Comparison of ENCODE assay signal across 26 cellular contexts in the genomic region with DNA sequence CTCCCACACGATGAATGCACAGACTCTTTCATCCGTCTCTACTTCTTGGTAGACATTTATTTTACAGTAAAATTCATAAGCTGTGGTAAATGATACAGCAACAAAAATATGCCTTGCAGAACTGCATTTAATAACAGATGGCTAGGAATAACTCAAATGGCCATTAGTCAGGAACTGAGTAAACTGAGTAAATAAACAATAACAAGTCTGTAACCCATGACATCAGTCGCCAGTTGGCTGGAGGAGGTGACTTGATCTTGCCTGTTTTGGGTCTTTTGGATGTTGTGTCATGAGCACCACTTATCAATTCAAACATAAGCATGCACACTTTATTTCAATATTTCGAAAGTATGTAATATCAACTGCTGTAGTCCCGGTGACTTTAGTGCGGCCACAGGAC.
DNase-seq lines count a peak whose midpoint lies in the region; ATAC-seq, FAIRE-seq and TF ChIP-seq lines count a peak whose summit lies in the region.
"Had no signal": no experiment of that assay in that cellular context is flagged by ENCODE, and none has a peak within 500 bp of the region (broad histone marks: within the 10 kb centered on the region; RNA-seq: fewer than 3 reads in every experiment).

No MANE protein-coding gene starts in this region.

- H3K9me3 ChIP-seq in MG63 (no peaks in the 10 kb centered on the region), tibial nerve (peaks cover 0 to 3% (median 0%) of the 10 kb centered on the region in 4 donors)
- H3K9me3 ChIP-seq: BE2C, BLaER1 had no signal

- peaks cover 0 to 5% (median 0%) of the 10 kb centered on the region in 4 donors for H3K4me1 ChIP-seq in tibial nerve

- no peak for ATAC-seq in GM19467 (IDR thresholded peaks at IDR 0.05; ENCODE audit: unreplicated experiment)

- no peak for DNase-seq in H54 (ENCODE audit: insufficient read length, low spot score)
- peak; percentile 63 for DNase-seq in HCEC 1CT
- DNase-seq in MG63 = peak; percentile 40
- peak; percentile 17 for DNase-seq in hepatic stellate cell (ENCODE audit: low spot score)
- DNase-seq in tibial nerve (ENCODE audit: low spot score in 2 of 2) = no peak
- DNase-seq in NCI-H187 (lab: John Stamatoyannopoulos, UW) = no peak
- DNase-seq in T-helper 2 cell = no peak
- DNase-seq: 8988T; ACHN; BE2C; C1 segment of cervical spinal cord; CD4-positive, alpha-beta memory T cell; CD4-positive, CD25-positive, alpha-beta regulatory T cell; CD8-positive, alpha-beta memory T cell; COR-L47; DMS 273 treated with DMSO at 0.1 percent for 48 hours; DMS153; DMS79; DND-41; GF-D8 had no signal

- no peak for TF ChIP-seq CTCF in tibial nerve (IDR thresholded peaks at IDR 0.05)

- no peak overlapping the region for H3K27ac ChIP-seq in tibial nerve
- H3K27ac ChIP-seq: BLaER1 had no signal

- 87 to 94% methylated on average over 6 of the region's 6 CpGs for WGBS in tibial nerve, 2 donors

- H3K27me3 ChIP-seq in MG63 (no peaks in the 10 kb centered on the region), tibial nerve (no peaks in the 10 kb centered on the region)
- H3K27me3 ChIP-seq: BE2C, BLaER1 had no signal

- no peak for TF ChIP-seq EP300 in tibial nerve (IDR thresholded peaks at IDR 0.05)

- no peak overlapping the region for H3K4me3 ChIP-seq in MG63
- H3K4me3 ChIP-seq in tibial nerve = no peak overlapping the region
- H3K4me3 ChIP-seq: BLaER1 had no signal

- H3K36me3 ChIP-seq in MG63 = no peaks in the 10 kb centered on the region
- no peaks in the 10 kb centered on the region for H3K36me3 ChIP-seq in tibial nerve
- H3K36me3 ChIP-seq: BE2C, BLaER1 had no signal

- TF ChIP-seq POLR2A in H54 (IDR thresholded peaks at IDR 0.05; ENCODE audit: low read depth, low read length) (no peak), tibial nerve (IDR thresholded peaks at IDR 0.05) (no peak)

- peak; percentile 43 for FAIRE-seq in H54 (lab: Jason Lieb, UNC)
- FAIRE-seq: A204.1, G401.6, GM12891, GM19239 had no signal

Comparison
In these comparisons a context has a peak if more than half of its experiments do, and no peak if none do; other contexts are left out.
1. DNase-seq: peak in HCEC 1CT (single experiment), MG63 (single experiment) and hepatic stellate cell (single experiment); none in H54 (single experiment), tibial nerve (0 of 2), NCI-H187 (0 of 2) and T-helper 2 cell (0 of 5).